ENCODE assay signal across 21 cellular contexts in the genomic region with DNA sequence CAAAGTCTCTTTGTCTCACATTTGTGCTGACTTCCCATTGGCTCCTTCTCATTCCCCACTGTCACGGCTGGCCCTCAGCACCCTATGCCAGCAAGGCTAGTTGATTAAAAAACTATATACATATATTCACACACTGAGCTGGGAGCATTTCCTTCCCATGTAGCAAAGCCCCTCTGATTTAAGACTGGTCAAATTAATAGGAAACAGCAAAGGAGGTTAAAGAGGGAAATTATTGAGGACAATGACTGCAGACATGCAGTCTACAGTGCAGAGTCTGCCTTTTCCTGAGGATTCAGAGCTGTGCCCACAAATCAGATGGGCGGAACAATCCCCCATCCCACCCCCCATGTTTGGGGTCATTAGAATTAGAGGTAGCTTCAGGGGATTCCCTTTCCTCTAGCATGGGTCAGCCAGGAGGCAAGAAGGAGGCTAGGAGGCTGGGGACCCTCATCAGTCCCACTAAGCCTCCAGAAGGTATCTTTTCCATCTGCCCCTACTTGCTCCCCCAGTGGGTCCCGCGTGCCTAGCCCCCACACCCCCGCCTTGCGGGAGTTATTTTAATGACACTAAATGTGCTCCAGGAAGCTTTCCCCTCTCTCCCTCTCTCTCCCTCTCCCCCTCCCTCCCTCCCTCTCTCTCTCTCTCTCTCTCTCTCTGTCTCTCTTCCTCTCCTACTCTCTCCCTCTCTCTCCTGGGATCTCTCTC. TPM values are rescaled to one million over a fixed set of nuclear protein-coding genes. Genes with fewer than 3 reads are reported as not detected.
"Had no signal": no experiment of that assay in that cellular context is flagged by ENCODE, and none has a peak within 500 bp of the region (broad histone marks: within the 10 kb centered on the region; RNA-seq: fewer than 3 reads in every experiment).

No MANE protein-coding gene starts in this region.

- H3K4me3 ChIP-seq: colonic mucosa, gastrocnemius medialis, ovary, right lobe of liver, suprapubic skin had no signal

- DNase-seq: activated CD4-positive, alpha-beta T cell treated with anti-CD3 and anti-CD28 coated beads, Interleukin-2, amount 50 U/mL, for 1 hour; activated CD4-positive, CD25-positive, alpha-beta regulatory T cell treated with anti-CD3 and anti-CD28 coated beads, Interleukin-2, amount 50 U/mL, for 72 hours; activated CD8-positive, alpha-beta memory T cell treated with anti-CD3 and anti-CD28 coated beads, Interleukin-2, amount 50 U/mL, for 4 hours; activated naive CD4-positive, alpha-beta T cell treated with anti-CD3 and anti-CD28 coated beads, Interleukin-2, amount 10 ng/mL, durations not matched to agents 7 days and 5 days; activated T-cell treated with anti-CD3 and anti-CD28 coated beads, Interleukin-2, amount 50 U/mL, for 4 hours; aorta; colonic mucosa; gastrocnemius medialis; left ventricle myocardium superior; nephron progenitor cell; ovary; right lobe of liver; small intestine; stimulated activated CD4-positive, alpha-beta T cell treated with anti-CD3 and anti-CD28 coated beads, Interleukin-4, amount 100 ng/mL, for 1 hour; stimulated activated naive CD8-positive, alpha-beta T cell treated with anti-CD3 and anti-CD28 coated beads, Interleukin-15, amount 100 ng/mL, for 72 hours; T-helper 9 cell had no signal

- H3K27ac ChIP-seq: colonic mucosa, gastrocnemius medialis, ovary, right lobe of liver, suprapubic skin had no signal

- H3K36me3 ChIP-seq: colonic mucosa, gastrocnemius medialis, ovary, right lobe of liver, suprapubic skin had no signal

- H3K4me1 ChIP-seq: colonic mucosa, gastrocnemius medialis, right lobe of liver had no signal

- H3K9me3 ChIP-seq: colonic mucosa, gastrocnemius medialis, ovary, right lobe of liver, suprapubic skin had no signal

- ATAC-seq: activated T-cell treated with anti-CD3 and anti-CD28 coated beads, Interleukin-2, amount 50 U/mL, for 4 hours; gastrocnemius medialis; left ventricle myocardium superior; right lobe of liver; stimulated activated naive CD8-positive, alpha-beta T cell treated with anti-CD3 and anti-CD28 coated beads, Interleukin-15, amount 100 ng/mL, for 72 hours had no signal

RNA-seq across cellular contexts. Expression of gene DLX6, which starts 9.8 kb away (rescaled TPM):
- total RNA-seq: activated T-cell treated with anti-CD3 and anti-CD28 coated beads, Interleukin-2, amount 50 U/mL, for 4 hours; colonic mucosa; epithelial cell of proximal tubule; gastrocnemius medialis; kidney epithelial cell; left ventricle myocardium superior; pulmonary artery endothelial cell; right lobe of liver had no signal

RNA-seq across cellular contexts. Expression of gene DLX5, which starts 29.1 kb away (rescaled TPM):
- total RNA-seq: activated T-cell treated with anti-CD3 and anti-CD28 coated beads, Interleukin-2, amount 50 U/mL, for 4 hours; colonic mucosa; epithelial cell of proximal tubule; kidney epithelial cell; left ventricle myocardium superior; myocyte; pulmonary artery endothelial cell; right lobe of liver had no signal
- polyA plus RNA-seq: aorta had no signal
